Comparison of ENCODE assay signal across 15 cellular contexts in genomic region chr20:37886851-37887297, GRCh38. TPM values are rescaled to one million over a fixed set of nuclear protein-coding genes. Genes with fewer than 3 reads are reported as not detected.
DNase-seq lines count a peak whose midpoint lies in the region; ATAC-seq and TF ChIP-seq lines count a peak whose summit lies in the region.
"Had no signal": no experiment of that assay in that cellular context is flagged by ENCODE, and none has a peak within 500 bp of the region (broad histone marks: within the 10 kb centered on the region; RNA-seq: fewer than 3 reads in every experiment).

No MANE protein-coding gene starts in this region.

- in situ Hi-C loops in ACHN (cut with HindIII; ENCODE audit: low pct_ligation_motif_present, low pct_unique_long_range_greater_than_20kb, low sequenced_read_pairs) = no loop called here

- ATAC-seq in GM19324 (IDR thresholded peaks at IDR 0.05; ENCODE audit: low FRiP score, unreplicated experiment) (no peak), esophagus mucosa (no peak)
- ATAC-seq: gastroesophageal sphincter had no signal

- TF ChIP-seq CTCF in HEK293 (tag by site-specific recombination; IDR thresholded peaks at IDR 0.05) = no peak

- H3K36me3 ChIP-seq in HEK293 (ENCODE audit: control insufficient read depth in 2 of 2, insufficient read depth in 1 of 2, low read length in 2 of 2) = no peaks in the 10 kb centered on the region
- H3K36me3 ChIP-seq: gastroesophageal sphincter, suprapubic skin had no signal

- CTCF ChIA-PET in HEK293 (lab: Yijun Ruan, JAX) = interaction anchor here (1.0 kb wide), 1 partner anchor 106 kb away, joined by 4 read pairs; no protein-coding TSS in a partner anchor

- no peaks in the 10 kb centered on the region for H3K4me1 ChIP-seq in HEK293 (ENCODE audit: control insufficient read depth, insufficient read depth, low read length)
- H3K4me1 ChIP-seq: gastroesophageal sphincter had no signal

- no peaks in the 10 kb centered on the region for H3K9me3 ChIP-seq in HEK293 (ENCODE audit: control insufficient read depth, insufficient read depth, low read depth, low read length)
- H3K9me3 ChIP-seq: gastroesophageal sphincter, suprapubic skin had no signal

- no peak overlapping the region for H3K4me3 ChIP-seq in HEK293 (ENCODE audit: low read depth, low read length)
- H3K4me3 ChIP-seq: gastroesophageal sphincter, suprapubic skin had no signal

- DNase-seq in ACHN (peak; percentile 5), RPMI8226 (peak; percentile 93), iris pigment epithelial cell (ENCODE audit: low read depth) (peak; percentile 27), OCI-M2 (lab: John Stamatoyannopoulos, UW; ENCODE audit: unreplicated experiment) (no peak), NCI-H187 (lab: John Stamatoyannopoulos, UW) (no peak)
- DNase-seq: activated CD4-positive, CD25-positive, alpha-beta regulatory T cell; activated naive CD4-positive, alpha-beta T cell treated with anti-CD3 and anti-CD28 coated beads, Interleukin-2, amount 50 U/mL, for 16 hours; caudate nucleus; kidney glomerular epithelial cell; NCI-H2107 had no signal

- H3K27ac ChIP-seq in HEK293 (ENCODE audit: extremely low read depth, low read depth, low read length) = no peak overlapping the region
- H3K27ac ChIP-seq: gastroesophageal sphincter, suprapubic skin had no signal

- POLR2A ChIA-PET in HEK293 (lab: Yijun Ruan, JAX) = interaction anchor here (0.5 kb wide), 1 partner anchor 38 kb away, joined by 3 read pairs; no protein-coding TSS in a partner anchor

TF ChIP-seq in HEK293, 187 proteins besides CTCF, POLR2A, EP300 and RAD21:
- peak; percentile 54; the same call in 1 of the 2 replicates for TF ChIP-seq GLIS1 (tag by site-specific recombination; IDR thresholded peaks at IDR 0.05)
- TF ChIP-seq ZNF274 (IDR thresholded peaks at IDR 0.05; ENCODE audit: low read length) = no peak
- TF ChIP-seq ZNF274 (tag by site-specific recombination; IDR thresholded peaks at IDR 0.05; ENCODE audit: borderline replicate concordance) = no peak
TF ChIP-seq in HEK293: peak in this region for 1.

RNA-seq across cellular contexts. Expression of gene VSTM2L, which starts 16.1 kb away (rescaled TPM):
- 0.52 TPM for total RNA-seq in esophagus mucosa

Comparison
In these comparisons a context has a peak if more than half of its experiments do, and no peak if none do; other contexts are left out.
1. DNase-seq: peak in ACHN (single experiment), RPMI8226 (single experiment) and iris pigment epithelial cell (single experiment); none in OCI-M2 (single experiment) and NCI-H187 (0 of 2).